In genomic region chr22:30875481-30876215, GRCh38 we compare ENCODE assay signal across 18 cellular contexts.
A peak's percentile ranks its signal among the peaks of the same experiment; 100 is the strongest.
DNase-seq lines count a peak whose midpoint lies in the region; ATAC-seq and TF ChIP-seq lines count a peak whose summit lies in the region.
"Had no signal": no experiment of that assay in that cellular context is flagged by ENCODE, and none has a peak within 500 bp of the region (broad histone marks: within the 10 kb centered on the region; RNA-seq: fewer than 3 reads in every experiment).

No MANE protein-coding gene starts in this region.

- intact Hi-C loops in right cardiac atrium (cut with DNase I) (no loop called here), psoas muscle (cut with DNase I) (no loop called here)

- ATAC-seq in right cardiac atrium (peak; percentile 66 to 78), psoas muscle (peak; percentile 92 to 98 (median 97)), GM18858 (IDR thresholded peaks at IDR 0.05; ENCODE audit: unreplicated experiment) (no peak)
- ATAC-seq: HCT116; stimulated activated memory B cell treated with anti-CD40 and anti-IgM and Interleukin-4, amounts not matched to agents 10 μg/mL and 1 μg/mL and 100 μg/mL, for 72 hours had no signal

- no peaks in the 10 kb centered on the region for H3K36me3 ChIP-seq in psoas muscle (ENCODE audit: insufficient read depth in 1 of 2, low read depth in 1 of 2)

- 77% methylated on average over 17 of the region's 17 CpGs for WGBS in right cardiac atrium
- 32 to 56% (median 35%) methylated on average over 17 of the region's 17 CpGs for WGBS in psoas muscle, 3 donors

- no peak for TF ChIP-seq CTCF in psoas muscle (IDR thresholded peaks at IDR 0.05)

- H3K4me3 ChIP-seq in right cardiac atrium (ENCODE audit: low read length): no peak overlapping the region
- no peak overlapping the region for H3K4me3 ChIP-seq in psoas muscle

- H3K4me1 ChIP-seq in right cardiac atrium (ENCODE audit: control insufficient read depth, insufficient read depth, low read length): peaks cover 19% of the 10 kb centered on the region
- peaks cover 12% of the 10 kb centered on the region for H3K4me1 ChIP-seq in psoas muscle

- no peaks in the 10 kb centered on the region for H3K27me3 ChIP-seq in right cardiac atrium (ENCODE audit: control insufficient read depth, insufficient read depth)
- H3K27me3 ChIP-seq in psoas muscle (ENCODE audit: insufficient read depth in 3 of 3, low read length in 2 of 3): no peaks in the 10 kb centered on the region

- peak; percentile 25 for DNase-seq in D341Med (ENCODE audit: low spot score)
- peak; percentile 83 for DNase-seq in cerebellar cortex (ENCODE audit: low spot score)
- DNase-seq in right cardiac atrium: peak; percentile 44 to 80 (median 77)
- peak; percentile 77 to 94 for DNase-seq in psoas muscle
- no peak for DNase-seq in NCI-H748 (lab: John Stamatoyannopoulos, UW; ENCODE audit: unreplicated experiment)
- DNase-seq in hepatic stellate cell (ENCODE audit: low spot score): no peak
- no peak for DNase-seq in NK-92 (lab: John Stamatoyannopoulos, UW; ENCODE audit: unreplicated experiment)
- DNase-seq: activated CD4-positive, alpha-beta T cell treated with anti-CD3 and anti-CD28 coated beads, Interleukin-2, amount 10 ng/mL, durations not matched to agents 7 days and 5 days; central memory CD4-positive, alpha-beta T cell; glutamatergic neuron; KG1; NCI-H1436; NCI-H226; nephron progenitor cell had no signal

- H3K9me3 ChIP-seq in right cardiac atrium (ENCODE audit: control insufficient read depth, low read length): no peaks in the 10 kb centered on the region
- no peaks in the 10 kb centered on the region for H3K9me3 ChIP-seq in psoas muscle

- H3K27ac ChIP-seq in right cardiac atrium (ENCODE audit: low read length): peak overlapping the region; percentile 55
- peak overlapping the region; percentile 66 for H3K27ac ChIP-seq in psoas muscle
- H3K27ac ChIP-seq: HL-60 had no signal

Comparison
In these comparisons a context has a peak if more than half of its experiments do, and no peak if none do; other contexts are left out.
1. DNase-seq: peak in D341Med (single experiment), cerebellar cortex (single experiment), right cardiac atrium (3 of 3) and psoas muscle (2 of 2); none in NCI-H748 (single experiment), hepatic stellate cell (single experiment) and NK-92 (single experiment).